ENCODE assay signal across 14 cellular contexts in the genomic region with DNA sequence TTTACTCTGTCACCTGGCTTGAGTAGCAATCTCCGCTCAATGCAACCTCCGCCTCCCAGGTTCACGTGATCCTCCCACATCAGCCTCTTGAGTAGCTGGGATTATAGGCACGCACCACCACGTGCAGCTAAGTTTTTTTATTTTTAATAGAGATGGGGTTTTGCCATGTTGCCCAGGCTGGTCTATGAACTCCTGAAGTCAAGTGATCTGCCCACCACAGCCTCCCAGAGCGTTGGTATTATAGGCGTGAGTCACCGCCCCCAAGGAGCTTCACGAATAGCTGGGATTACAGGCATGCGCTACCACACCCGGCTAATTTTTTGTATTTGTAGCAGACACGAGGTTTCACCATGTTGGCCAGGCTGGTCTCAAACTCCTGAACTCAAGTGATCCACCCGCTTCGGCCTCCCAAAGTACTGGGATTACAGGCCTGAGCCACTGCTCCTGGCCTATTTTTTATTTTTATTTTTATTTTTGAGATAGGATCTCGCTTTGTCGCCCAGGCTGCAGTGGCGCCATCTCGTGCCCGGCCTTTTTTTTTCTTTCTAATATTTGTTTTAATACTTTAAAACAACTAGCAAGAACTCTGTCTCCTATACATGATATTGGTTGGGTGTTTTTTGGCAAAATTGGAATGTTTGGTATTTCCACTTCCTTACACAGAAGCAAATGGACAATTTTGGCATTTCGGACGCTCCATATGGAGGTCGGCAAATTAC. TPM values are rescaled to one million over a fixed set of nuclear protein-coding genes. Genes with fewer than 3 reads are reported as not detected.
DNase-seq lines count a peak whose midpoint lies in the region; ATAC-seq and TF ChIP-seq lines count a peak whose summit lies in the region.
"Had no signal": no experiment of that assay in that cellular context is flagged by ENCODE, and none has a peak within 500 bp of the region (broad histone marks: within the 10 kb centered on the region; RNA-seq: fewer than 3 reads in every experiment).

No MANE protein-coding gene starts in this region.

- H4K20me1 ChIP-seq in OCI-LY1 (ENCODE audit: insufficient read depth, low read length) (no peaks in the 10 kb centered on the region), smooth muscle cell (ENCODE audit: low read depth) (no peaks in the 10 kb centered on the region)

- H3K36me3 Mint-ChIP-seq in activated T-cell treated with anti-CD3 and anti-CD28 coated beads, Interleukin-2, amount 50 U/mL, for 72 hours (ENCODE audit: insufficient read depth in 2 of 2): peaks cover 4% of the 10 kb centered on the region in 2 donors
- no peaks in the 10 kb centered on the region for H3K36me3 Mint-ChIP-seq in endodermal cell (ENCODE audit: low read depth)

- no peaks in the 10 kb centered on the region for H3K9me3 ChIP-seq in OCI-LY1 (ENCODE audit: low read length)
- H3K9me3 ChIP-seq in endodermal cell (ENCODE audit: control insufficient read depth, low read length): peaks cover 23% of the 10 kb centered on the region
- H3K9me3 ChIP-seq in smooth muscle cell (replicated peaks; ENCODE audit: low read depth): no peaks in the 10 kb centered on the region
- H3K9me3 ChIP-seq: thyroid gland had no signal

- peaks cover 8% of the 10 kb centered on the region for H3K4me1 ChIP-seq in OCI-LY1 (ENCODE audit: insufficient read depth, low read length, severe bottlenecking)
- H3K4me1 ChIP-seq in endodermal cell (ENCODE audit: control insufficient read depth, insufficient read depth, low read length): no peaks in the 10 kb centered on the region
- peaks cover 4% of the 10 kb centered on the region for H3K4me1 ChIP-seq in smooth muscle cell (ENCODE audit: low read depth)

- H3K79me2 ChIP-seq in OCI-LY1 (ENCODE audit: insufficient read depth, low read length) (no peaks in the 10 kb centered on the region), smooth muscle cell (ENCODE audit: low read depth) (no peaks in the 10 kb centered on the region)

- DNase-seq in activated T-cell treated with anti-CD3 and anti-CD28 coated beads, Interleukin-2, amount 50 U/mL, for 72 hours: no peak
- DNase-seq in activated T-cell treated with anti-CD3 and anti-CD28 coated beads for 4 hours (no peak), endodermal cell (peak; percentile 58), smooth muscle cell (lab: John Stamatoyannopoulos, UW; ENCODE audit: unreplicated experiment) (no peak), DMS 273 treated with DMSO at 0.1 percent for 48 hours (lab: John Stamatoyannopoulos, UW) (no peak)
- DNase-seq: activated CD4-positive, CD25-positive, alpha-beta regulatory T cell; activated T-cell treated with anti-CD3 and anti-CD28 coated beads, Interleukin-2, amount 50 U/mL, for 1 hour; DMS79; MM.1S; thyroid gland had no signal

- H2AFZ ChIP-seq in OCI-LY1 (ENCODE audit: low read length) (no peak overlapping the region), smooth muscle cell (ENCODE audit: low read depth) (no peak overlapping the region)

- H3K27me3 Mint-ChIP-seq in activated T-cell treated with anti-CD3 and anti-CD28 coated beads, Interleukin-2, amount 50 U/mL, for 72 hours (ENCODE audit: low read depth): peaks cover 4% of the 10 kb centered on the region
- H3K27me3 Mint-ChIP-seq in endodermal cell (ENCODE audit: insufficient read depth): no peaks in the 10 kb centered on the region

- H3K4me1 Mint-ChIP-seq in activated T-cell treated with anti-CD3 and anti-CD28 coated beads, Interleukin-2, amount 50 U/mL, for 72 hours (ENCODE audit: low read depth): peaks cover 14% of the 10 kb centered on the region
- H3K4me1 Mint-ChIP-seq in endodermal cell: no peaks in the 10 kb centered on the region

- 87% methylated on average over 9 to 21 of the region's 22 CpGs for WGBS in endodermal cell (ENCODE audit: insufficient coverage in 1 of 2, insufficient read length in 1 of 2), 2 experiments
- 67% methylated on average over 22 of the region's 22 CpGs for WGBS in smooth muscle cell (ENCODE audit: low lambda C conversion rate)

- H3K4me2 ChIP-seq in OCI-LY1 (ENCODE audit: low read length): peak overlapping the region; percentile 61
- no peak overlapping the region for H3K4me2 ChIP-seq in smooth muscle cell

- ATAC-seq in activated T-cell treated with anti-CD3 and anti-CD28 coated beads, Interleukin-2, amount 50 U/mL, for 72 hours (replicated peaks in 1 of 2): no peak
- ATAC-seq in HG02623 (IDR thresholded peaks at IDR 0.05; ENCODE audit: unreplicated experiment) (no peak), GM19324 (IDR thresholded peaks at IDR 0.05; ENCODE audit: low FRiP score, unreplicated experiment) (no peak)

- peaks cover 2 to 3% of the 10 kb centered on the region in 2 donors for H3K9me3 Mint-ChIP-seq in activated T-cell treated with anti-CD3 and anti-CD28 coated beads, Interleukin-2, amount 50 U/mL, for 72 hours
- peaks cover 25% of the 10 kb centered on the region for H3K9me3 Mint-ChIP-seq in endodermal cell

- TF ChIP-seq CTCF in OCI-LY1 (IDR thresholded peaks at IDR 0.05; ENCODE audit: low read length): peak; percentile 47
- no peak for TF ChIP-seq CTCF in endodermal cell (conservative IDR thresholded peaks at IDR 0.05)
- TF ChIP-seq CTCF in smooth muscle cell (IDR thresholded peaks at IDR 0.05; ENCODE audit: borderline replicate concordance, insufficient read depth, poor library complexity, severe bottlenecking): peak; percentile 7

- H3K27me3 ChIP-seq in OCI-LY1 (ENCODE audit: insufficient read depth, low read length) (no peaks in the 10 kb centered on the region), endodermal cell (ENCODE audit: control insufficient read depth, insufficient read depth, low read length, poor library complexity, severe bottlenecking) (no peaks in the 10 kb centered on the region), smooth muscle cell (ENCODE audit: low read depth) (no peaks in the 10 kb centered on the region)
- H3K27me3 ChIP-seq: thyroid gland had no signal

- no peaks in the 10 kb centered on the region for H3F3A ChIP-seq in OCI-LY1 (ENCODE audit: insufficient read depth, low read length)
- H3F3A ChIP-seq in smooth muscle cell (ENCODE audit: low read depth): no peaks in the 10 kb centered on the region

- no peaks in the 10 kb centered on the region for H3K36me3 ChIP-seq in OCI-LY1 (ENCODE audit: insufficient read depth, low read length)
- H3K36me3 ChIP-seq in endodermal cell (ENCODE audit: control insufficient read depth, insufficient read depth, low read length): no peaks in the 10 kb centered on the region
- H3K36me3 ChIP-seq in smooth muscle cell (ENCODE audit: low read depth): no peaks in the 10 kb centered on the region
- H3K36me3 ChIP-seq: thyroid gland had no signal

- no peak overlapping the region for H3K9ac ChIP-seq in OCI-LY1 (ENCODE audit: low read length)
- no peak overlapping the region for H3K9ac ChIP-seq in endodermal cell (ENCODE audit: extremely low read depth, low read length, poor library complexity, severe bottlenecking)
- H3K9ac ChIP-seq in smooth muscle cell (ENCODE audit: low read depth): no peak overlapping the region

- no peaks in the 10 kb centered on the region for H3K9me2 ChIP-seq in OCI-LY1 (ENCODE audit: low read depth, low read length)

- H3K27ac ChIP-seq in OCI-LY1 (ENCODE audit: low read depth, low read length, poor library complexity, severe bottlenecking) (no peak overlapping the region), endodermal cell (ENCODE audit: low read depth, low read length) (no peak overlapping the region), smooth muscle cell (ENCODE audit: low read depth) (no peak overlapping the region)
- H3K27ac ChIP-seq: SK-N-MC, thyroid gland had no signal

- peak overlapping the region; percentile 55 for H3K4me3 ChIP-seq in OCI-LY1 (ENCODE audit: low read depth, low read length, poor library complexity, severe bottlenecking)
- H3K4me3 ChIP-seq in endodermal cell (ENCODE audit: low read length): no peak overlapping the region
- no peak overlapping the region for H3K4me3 ChIP-seq in smooth muscle cell
- H3K4me3 ChIP-seq: SK-N-MC, thyroid gland had no signal

- H3K27ac Mint-ChIP-seq in activated T-cell treated with anti-CD3 and anti-CD28 coated beads, Interleukin-2, amount 50 U/mL, for 72 hours: no peak overlapping the region
- no peak overlapping the region for H3K27ac Mint-ChIP-seq in endodermal cell

- H3K4me3 Mint-ChIP-seq in activated T-cell treated with anti-CD3 and anti-CD28 coated beads, Interleukin-2, amount 50 U/mL, for 72 hours: peak overlapping the region; percentile 77 to 87
- no peak overlapping the region for H3K4me3 Mint-ChIP-seq in endodermal cell

RNA-seq across cellular contexts. Expression of a gene that starts 1.1 kb away (rescaled TPM):
- not detected for total RNA-seq in activated T-cell treated with anti-CD3 and anti-CD28 coated beads, Interleukin-2, amount 50 U/mL, for 72 hours
- total RNA-seq in endodermal cell (under 1 TPM; 0.68 to 0.89 TPM), smooth muscle cell (1.2 TPM in 1 of 2 replicates, not detected in the other)
- polyA plus RNA-seq in endodermal cell (2013, experiment 1 of 2): 0.96 TPM
- 0.46 TPM for polyA plus RNA-seq in endodermal cell (2013, experiment 2 of 2)
- 0.35 and 0.56 TPM in 2 replicates for polyA plus RNA-seq in smooth muscle cell
- total RNA-seq: thyroid gland had no signal

RNA-seq across cellular contexts. Expression of a gene that starts 48.2 kb away (rescaled TPM):
- total RNA-seq in activated T-cell treated with anti-CD3 and anti-CD28 coated beads, Interleukin-2, amount 50 U/mL, for 72 hours: 10 to 100 TPM; 29.8 to 30.0 TPM
- total RNA-seq in endodermal cell: 10 to 100 TPM; 21.0 to 26.0 TPM
- 20.3 TPM for polyA plus RNA-seq in endodermal cell (2013, experiment 1 of 2)
- polyA plus RNA-seq in endodermal cell (2013, experiment 2 of 2): 18.9 TPM
- 18.9 and 29.4 TPM in 2 replicates for total RNA-seq in smooth muscle cell
- 22.4 and 23.1 TPM in 2 replicates for polyA plus RNA-seq in smooth muscle cell

RNA-seq across cellular contexts. Expression of a gene that starts 58.1 kb away (rescaled TPM):
- 10 to 100 TPM; 14.4 to 14.5 TPM for total RNA-seq in activated T-cell treated with anti-CD3 and anti-CD28 coated beads, Interleukin-2, amount 50 U/mL, for 72 hours
- total RNA-seq in endodermal cell (10 to 100 TPM; 30.0 to 38.7 TPM), smooth muscle cell (8.0 and 11.7 TPM in 2 replicates)
- 15.0 TPM for polyA plus RNA-seq in endodermal cell (2013, experiment 1 of 2)
- polyA plus RNA-seq in endodermal cell (2013, experiment 2 of 2): 14.7 TPM
- 6.9 and 9.2 TPM in 2 replicates for polyA plus RNA-seq in smooth muscle cell
